Comparison of ENCODE assay signal across 1 cellular context in genomic region chr2:209423562-209424541, GRCh38.
TF ChIP-seq lines count a peak whose summit lies in the region.

A gene with protein sequence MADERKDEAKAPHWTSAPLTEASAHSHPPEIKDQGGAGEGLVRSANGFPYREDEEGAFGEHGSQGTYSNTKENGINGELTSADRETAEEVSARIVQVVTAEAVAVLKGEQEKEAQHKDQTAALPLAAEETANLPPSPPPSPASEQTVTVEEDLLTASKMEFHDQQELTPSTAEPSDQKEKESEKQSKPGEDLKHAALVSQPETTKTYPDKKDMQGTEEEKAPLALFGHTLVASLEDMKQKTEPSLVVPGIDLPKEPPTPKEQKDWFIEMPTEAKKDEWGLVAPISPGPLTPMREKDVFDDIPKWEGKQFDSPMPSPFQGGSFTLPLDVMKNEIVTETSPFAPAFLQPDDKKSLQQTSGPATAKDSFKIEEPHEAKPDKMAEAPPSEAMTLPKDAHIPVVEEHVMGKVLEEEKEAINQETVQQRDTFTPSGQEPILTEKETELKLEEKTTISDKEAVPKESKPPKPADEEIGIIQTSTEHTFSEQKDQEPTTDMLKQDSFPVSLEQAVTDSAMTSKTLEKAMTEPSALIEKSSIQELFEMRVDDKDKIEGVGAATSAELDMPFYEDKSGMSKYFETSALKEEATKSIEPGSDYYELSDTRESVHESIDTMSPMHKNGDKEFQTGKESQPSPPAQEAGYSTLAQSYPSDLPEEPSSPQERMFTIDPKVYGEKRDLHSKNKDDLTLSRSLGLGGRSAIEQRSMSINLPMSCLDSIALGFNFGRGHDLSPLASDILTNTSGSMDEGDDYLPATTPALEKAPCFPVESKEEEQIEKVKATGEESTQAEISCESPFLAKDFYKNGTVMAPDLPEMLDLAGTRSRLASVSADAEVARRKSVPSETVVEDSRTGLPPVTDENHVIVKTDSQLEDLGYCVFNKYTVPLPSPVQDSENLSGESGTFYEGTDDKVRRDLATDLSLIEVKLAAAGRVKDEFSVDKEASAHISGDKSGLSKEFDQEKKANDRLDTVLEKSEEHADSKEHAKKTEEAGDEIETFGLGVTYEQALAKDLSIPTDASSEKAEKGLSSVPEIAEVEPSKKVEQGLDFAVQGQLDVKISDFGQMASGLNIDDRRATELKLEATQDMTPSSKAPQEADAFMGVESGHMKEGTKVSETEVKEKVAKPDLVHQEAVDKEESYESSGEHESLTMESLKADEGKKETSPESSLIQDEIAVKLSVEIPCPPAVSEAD (N-terminal part only) (plus strand): TSS chr2:209424047. CDS start chr2:209653171, 229,124 bp downstream.

TF ChIP-seq in K562, 482 proteins besides CTCF, POLR2A, EP300 and RAD21 (continued from another document):
- TF ChIP-seq, protein P1, sequence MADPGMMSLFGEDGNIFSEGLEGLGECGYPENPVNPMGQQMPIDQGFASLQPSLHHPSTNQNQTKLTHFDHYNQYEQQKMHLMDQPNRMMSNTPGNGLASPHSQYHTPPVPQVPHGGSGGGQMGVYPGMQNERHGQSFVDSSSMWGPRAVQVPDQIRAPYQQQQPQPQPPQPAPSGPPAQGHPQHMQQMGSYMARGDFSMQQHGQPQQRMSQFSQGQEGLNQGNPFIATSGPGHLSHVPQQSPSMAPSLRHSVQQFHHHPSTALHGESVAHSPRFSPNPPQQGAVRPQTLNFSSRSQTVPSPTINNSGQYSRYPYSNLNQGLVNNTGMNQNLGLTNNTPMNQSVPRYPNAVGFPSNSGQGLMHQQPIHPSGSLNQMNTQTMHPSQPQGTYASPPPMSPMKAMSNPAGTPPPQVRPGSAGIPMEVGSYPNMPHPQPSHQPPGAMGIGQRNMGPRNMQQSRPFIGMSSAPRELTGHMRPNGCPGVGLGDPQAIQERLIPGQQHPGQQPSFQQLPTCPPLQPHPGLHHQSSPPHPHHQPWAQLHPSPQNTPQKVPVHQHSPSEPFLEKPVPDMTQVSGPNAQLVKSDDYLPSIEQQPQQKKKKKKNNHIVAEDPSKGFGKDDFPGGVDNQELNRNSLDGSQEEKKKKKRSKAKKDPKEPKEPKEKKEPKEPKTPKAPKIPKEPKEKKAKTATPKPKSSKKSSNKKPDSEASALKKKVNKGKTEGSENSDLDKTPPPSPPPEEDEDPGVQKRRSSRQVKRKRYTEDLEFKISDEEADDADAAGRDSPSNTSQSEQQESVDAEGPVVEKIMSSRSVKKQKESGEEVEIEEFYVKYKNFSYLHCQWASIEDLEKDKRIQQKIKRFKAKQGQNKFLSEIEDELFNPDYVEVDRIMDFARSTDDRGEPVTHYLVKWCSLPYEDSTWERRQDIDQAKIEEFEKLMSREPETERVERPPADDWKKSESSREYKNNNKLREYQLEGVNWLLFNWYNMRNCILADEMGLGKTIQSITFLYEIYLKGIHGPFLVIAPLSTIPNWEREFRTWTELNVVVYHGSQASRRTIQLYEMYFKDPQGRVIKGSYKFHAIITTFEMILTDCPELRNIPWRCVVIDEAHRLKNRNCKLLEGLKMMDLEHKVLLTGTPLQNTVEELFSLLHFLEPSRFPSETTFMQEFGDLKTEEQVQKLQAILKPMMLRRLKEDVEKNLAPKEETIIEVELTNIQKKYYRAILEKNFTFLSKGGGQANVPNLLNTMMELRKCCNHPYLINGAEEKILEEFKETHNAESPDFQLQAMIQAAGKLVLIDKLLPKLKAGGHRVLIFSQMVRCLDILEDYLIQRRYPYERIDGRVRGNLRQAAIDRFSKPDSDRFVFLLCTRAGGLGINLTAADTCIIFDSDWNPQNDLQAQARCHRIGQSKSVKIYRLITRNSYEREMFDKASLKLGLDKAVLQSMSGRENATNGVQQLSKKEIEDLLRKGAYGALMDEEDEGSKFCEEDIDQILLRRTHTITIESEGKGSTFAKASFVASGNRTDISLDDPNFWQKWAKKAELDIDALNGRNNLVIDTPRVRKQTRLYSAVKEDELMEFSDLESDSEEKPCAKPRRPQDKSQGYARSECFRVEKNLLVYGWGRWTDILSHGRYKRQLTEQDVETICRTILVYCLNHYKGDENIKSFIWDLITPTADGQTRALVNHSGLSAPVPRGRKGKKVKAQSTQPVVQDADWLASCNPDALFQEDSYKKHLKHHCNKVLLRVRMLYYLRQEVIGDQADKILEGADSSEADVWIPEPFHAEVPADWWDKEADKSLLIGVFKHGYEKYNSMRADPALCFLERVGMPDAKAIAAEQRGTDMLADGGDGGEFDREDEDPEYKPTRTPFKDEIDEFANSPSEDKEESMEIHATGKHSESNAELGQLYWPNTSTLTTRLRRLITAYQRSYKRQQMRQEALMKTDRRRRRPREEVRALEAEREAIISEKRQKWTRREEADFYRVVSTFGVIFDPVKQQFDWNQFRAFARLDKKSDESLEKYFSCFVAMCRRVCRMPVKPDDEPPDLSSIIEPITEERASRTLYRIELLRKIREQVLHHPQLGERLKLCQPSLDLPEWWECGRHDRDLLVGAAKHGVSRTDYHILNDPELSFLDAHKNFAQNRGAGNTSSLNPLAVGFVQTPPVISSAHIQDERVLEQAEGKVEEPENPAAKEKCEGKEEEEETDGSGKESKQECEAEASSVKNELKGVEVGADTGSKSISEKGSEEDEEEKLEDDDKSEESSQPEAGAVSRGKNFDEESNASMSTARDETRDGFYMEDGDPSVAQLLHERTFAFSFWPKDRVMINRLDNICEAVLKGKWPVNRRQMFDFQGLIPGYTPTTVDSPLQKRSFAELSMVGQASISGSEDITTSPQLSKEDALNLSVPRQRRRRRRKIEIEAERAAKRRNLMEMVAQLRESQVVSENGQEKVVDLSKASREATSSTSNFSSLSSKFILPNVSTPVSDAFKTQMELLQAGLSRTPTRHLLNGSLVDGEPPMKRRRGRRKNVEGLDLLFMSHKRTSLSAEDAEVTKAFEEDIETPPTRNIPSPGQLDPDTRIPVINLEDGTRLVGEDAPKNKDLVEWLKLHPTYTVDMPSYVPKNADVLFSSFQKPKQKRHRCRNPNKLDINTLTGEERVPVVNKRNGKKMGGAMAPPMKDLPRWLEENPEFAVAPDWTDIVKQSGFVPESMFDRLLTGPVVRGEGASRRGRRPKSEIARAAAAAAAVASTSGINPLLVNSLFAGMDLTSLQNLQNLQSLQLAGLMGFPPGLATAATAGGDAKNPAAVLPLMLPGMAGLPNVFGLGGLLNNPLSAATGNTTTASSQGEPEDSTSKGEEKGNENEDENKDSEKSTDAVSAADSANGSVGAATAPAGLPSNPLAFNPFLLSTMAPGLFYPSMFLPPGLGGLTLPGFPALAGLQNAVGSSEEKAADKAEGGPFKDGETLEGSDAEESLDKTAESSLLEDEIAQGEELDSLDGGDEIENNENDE (IDR thresholded peaks at IDR 0.05; ENCODE audit: low read depth, low read length) = no peak
- TF ChIP-seq HEY1 (CRISPR knock-in tag; IDR thresholded peaks at IDR 0.05; ENCODE audit: borderline replicate concordance) (no peak), ETS1 (conservative IDR thresholded peaks at IDR 0.05; ENCODE audit: control insufficient read depth, low read depth, low read length) (0 out of 2 replicates have a peak, but pooled peaks have one; percentile 37)
TF ChIP-seq in K562: peak in this region for 14.
